ENCODE assay signal across 8 cellular contexts in genomic region chr10:79067241-79068202, GRCh38. TPM values are rescaled to one million over a fixed set of nuclear protein-coding genes. Genes with fewer than 3 reads are reported as not detected.
DNase-seq lines count a peak whose midpoint lies in the region; ATAC-seq and TF ChIP-seq lines count a peak whose summit lies in the region.

No MANE protein-coding gene starts in this region.

- no peak overlapping the region for H3K27ac Mint-ChIP-seq in MCF 10A (ENCODE audit: low read depth, unreplicated experiment)

- no peaks in the 10 kb centered on the region for H3K27me3 Mint-ChIP-seq in MCF 10A (ENCODE audit: insufficient read depth, unreplicated experiment)

- H3K4me1 Mint-ChIP-seq in MCF 10A (ENCODE audit: insufficient read depth, unreplicated experiment): peaks cover 12% of the 10 kb centered on the region

- H3K9ac ChIP-seq in iPS-15b (ENCODE audit: low read depth, low read length): no peak overlapping the region

- no peaks in the 10 kb centered on the region for H3K9me3 Mint-ChIP-seq in MCF 10A (ENCODE audit: unreplicated experiment)

- H3K36me3 ChIP-seq in iPS-15b (ENCODE audit: control insufficient read depth, insufficient read depth, low read length) (no peaks in the 10 kb centered on the region), sigmoid colon (no peaks in the 10 kb centered on the region)

- peak overlapping the region; percentile 85 for H3K4me3 ChIP-seq in GM12875 (ENCODE audit: low read depth, low read length)
- peak overlapping the region; percentile 91 for H3K4me3 ChIP-seq in iPS-15b (ENCODE audit: low read depth, low read length)
- peak overlapping the region; percentile 41 to 96 (median 84) for H3K4me3 ChIP-seq in sigmoid colon

- peak in 1 of 4 donors; percentile 44 for TF ChIP-seq EP300 in sigmoid colon (IDR thresholded peaks at IDR 0.05)

- no peaks in the 10 kb centered on the region for H3K36me3 Mint-ChIP-seq in MCF 10A (ENCODE audit: insufficient read depth, unreplicated experiment)

- peak overlapping the region; percentile 97 for H3K27ac ChIP-seq in VCaP
- H3K27ac ChIP-seq in sigmoid colon: peak overlapping the region; percentile 96 to 100 (median 99)

- H3K4me1 ChIP-seq in iPS-15b (ENCODE audit: control insufficient read depth, insufficient read depth, low read length) (peaks cover 13% of the 10 kb centered on the region), sigmoid colon (peaks cover 2 to 35% (median 28%) of the 10 kb centered on the region in 4 donors)

- CTCF ChIA-PET in MCF 10A (lab: Yijun Ruan, JAX): interaction anchor here (0.5 to 1.8 kb wide), 11 partner anchors 74 to 1021 kb away, joined by 3 to 6 read pairs (median 4); no protein-coding TSS in a partner anchor

- H3K27me3 ChIP-seq in iPS-15b (ENCODE audit: control insufficient read depth, insufficient read depth, low read length) (peaks cover 5% of the 10 kb centered on the region), sigmoid colon (no peaks in the 10 kb centered on the region)

- BruUV-seq in MCF 10A (replicated peaks; lab: Mats Ljungman, UMichigan): no TSS peak

- POLR2A ChIA-PET in MCF 10A (lab: Yijun Ruan, JAX): interaction anchor here (0.7 to 2.1 kb wide), 15 partner anchors 13 to 313 kb away, joined by 3 to 11 read pairs (median 4); no protein-coding TSS in a partner anchor

- TF ChIP-seq CTCF in GM12875 (IDR thresholded peaks at IDR 0.05; ENCODE audit: borderline replicate concordance, insufficient read depth, low read depth, low read length): no peak
- no peak; the same call in 1 of the 2 replicates for TF ChIP-seq CTCF in VCaP (conservative IDR thresholded peaks at IDR 0.05)
- TF ChIP-seq CTCF in MCF 10A (IDR thresholded peaks at IDR 0.05; ENCODE audit: unreplicated experiment): no peak
- peak in 1 of 4 experiments; percentile 15 for TF ChIP-seq CTCF in sigmoid colon (IDR thresholded peaks at IDR 0.05)

- H3K4me3 Mint-ChIP-seq in MCF 10A (ENCODE audit: unreplicated experiment): peak overlapping the region; percentile 84

- intact Hi-C loops in MCF 10A (cut with micrococcal nuclease) (loop anchor here (2.0 to 5.0 kb wide), 3 partner anchors 140 to 1021 kb away; no protein-coding TSS in a partner anchor), sigmoid colon (cut with DNase I) (loop anchor here (5.0 to 10.0 kb wide), 6 partner anchors 110 to 1020 kb away; no protein-coding TSS in a partner anchor)

- no peaks in the 10 kb centered on the region for H3K9me3 ChIP-seq in iPS-15b (ENCODE audit: control insufficient read depth, insufficient read depth, low read length)
- H3K9me3 ChIP-seq in sigmoid colon: no peaks in the 10 kb centered on the region

- ATAC-seq in GM21825 (IDR thresholded peaks at IDR 0.05; ENCODE audit: unreplicated experiment) (no peak), HG03159 (IDR thresholded peaks at IDR 0.05; ENCODE audit: unreplicated experiment) (no peak)

- peak; percentile 5 for DNase-seq in NCI-H2029 treated with DMSO at 0.1 percent for 48 hours (lab: John Stamatoyannopoulos, UW)
- DNase-seq in MCF 10A (ENCODE audit: unreplicated experiment): peak; percentile 81
- peak; percentile 95 for DNase-seq in sigmoid colon

- no peak for TF ChIP-seq POLR2A in sigmoid colon (IDR thresholded peaks at IDR 0.05)

- 1% methylated on average over 81 of the region's 81 CpGs for WGBS in sigmoid colon, 2 donors

RNA-seq across cellular contexts. Expression of gene ZMIZ1, which starts 1.2 kb away (rescaled TPM):
- 15.5 and 20.3 TPM in 2 replicates for total RNA-seq in MCF 10A (2022)
- total RNA-seq in sigmoid colon: 10 to 100 TPM; 26.5 to 49.3 (median 37.5) TPM
- polyA plus RNA-seq in sigmoid colon: 10 to 100 TPM; 17.4 to 31.5 (median 25.4) TPM

Comparison
In these comparisons a context has a peak if more than half of its experiments do, and no peak if none do; other contexts are left out.
1. DNase-seq: peak in every context shown above with its lines; median percentile 95 in sigmoid colon; 81 in MCF 10A; 5 in NCI-H2029 treated with DMSO at 0.1 percent for 48 hours.